12 cellular contexts compared by ENCODE assay signal in the genomic region with DNA sequence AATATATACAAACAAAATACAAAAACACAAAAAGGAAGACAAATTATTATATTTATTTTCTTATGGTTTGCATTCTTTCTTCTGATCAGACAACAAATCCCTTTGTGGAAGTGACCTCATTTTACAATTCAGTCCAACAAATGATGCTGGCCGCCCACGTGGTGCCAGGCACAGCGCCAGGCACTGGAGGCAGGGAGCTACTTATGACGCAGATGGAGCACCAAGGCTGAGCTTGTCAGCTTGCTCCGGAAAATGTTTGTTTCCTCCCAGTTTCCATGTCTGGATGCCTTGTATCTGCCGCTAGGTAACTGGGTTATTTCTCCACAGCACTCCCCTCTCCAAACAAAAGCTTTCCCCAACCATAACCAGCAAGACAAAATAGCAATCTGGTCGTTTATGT. TPM values are rescaled to one million over a fixed set of nuclear protein-coding genes. Genes with fewer than 3 reads are reported as not detected.
DNase-seq lines count a peak whose midpoint lies in the region; ATAC-seq, FAIRE-seq and TF ChIP-seq lines count a peak whose summit lies in the region.
"Had no signal": no experiment of that assay in that cellular context is flagged by ENCODE, and none has a peak within 500 bp of the region (broad histone marks: within the 10 kb centered on the region; RNA-seq: fewer than 3 reads in every experiment).

No MANE protein-coding gene starts in this region.

- WGBS in heart right ventricle, 2 donors = 25% methylated on average over 7 of the region's 7 CpGs
- WGBS in sigmoid colon, 2 donors = 33 to 47% methylated on average over 7 of the region's 7 CpGs

- H3K4me3 ChIP-seq in astrocyte of the cerebellum (ENCODE audit: low read depth, low read length) (no peak overlapping the region), heart right ventricle (peak overlapping the region in 6 of 10 donors; percentile 16 to 39 (median 26)), sigmoid colon (no peak overlapping the region)

- H3K27ac ChIP-seq in heart right ventricle (peak overlapping the region; percentile 10 to 92 (median 82)), sigmoid colon (peak overlapping the region; percentile 28 to 65 (median 60))

- no peak for TF ChIP-seq EP300 in sigmoid colon (IDR thresholded peaks at IDR 0.05)

- H3K4me1 ChIP-seq in heart right ventricle (peaks cover 0 to 47% (median 23%) of the 10 kb centered on the region in 9 donors), sigmoid colon (no peaks in the 10 kb centered on the region)

- no peak for DNase-seq in GM12892 (ENCODE audit: insufficient read length)
- DNase-seq in astrocyte of the cerebellum (ENCODE audit: low read depth) = peak; percentile 24
- DNase-seq in heart right ventricle = peak; percentile 85 to 90
- peak; percentile 92 for DNase-seq in sigmoid colon
- DNase-seq in epidermal melanocyte (ENCODE audit: insufficient read length, low spot score) = no peak
- no peak for DNase-seq in activated effector memory CD4-positive, alpha-beta T cell treated with anti-CD3 and anti-CD28 coated beads, Interleukin-2, amount 50 U/mL, for 16 hours
- DNase-seq: activated CD4-positive, alpha-beta T cell treated with anti-CD3 and anti-CD28 coated beads, Interleukin-2, amount 10 ng/mL, durations not matched to agents 7 days and 5 days; DMS79 treated with DMSO at 0.1 percent for 48 hours; NCI-H748 treated with DMSO at 0.1 percent for 48 hours had no signal

- TF ChIP-seq CTCF in astrocyte of the cerebellum (IDR thresholded peaks at IDR 0.05; ENCODE audit: low read depth, low read length, missing control alignments) (no peak), heart right ventricle (IDR thresholded peaks at IDR 0.05) (peak in 1 of 9 donors; percentile 11), sigmoid colon (IDR thresholded peaks at IDR 0.05) (no peak)

- peak; percentile 76 for FAIRE-seq in GM12892 (lab: Jason Lieb, UNC)
- FAIRE-seq: colon had no signal

- H3K36me3 ChIP-seq in heart right ventricle (no peaks in the 10 kb centered on the region), sigmoid colon (no peaks in the 10 kb centered on the region)

- TF ChIP-seq POLR2A in GM12892 (IDR thresholded peaks at IDR 0.05; ENCODE audit: low read depth, low read length) (no peak), sigmoid colon (IDR thresholded peaks at IDR 0.05) (no peak)

- in situ Hi-C loops in astrocyte of the cerebellum (cut with HindIII; ENCODE audit: low sequenced_read_pairs) = no loop called here

- H3K9me3 ChIP-seq in heart right ventricle (no peaks in the 10 kb centered on the region), sigmoid colon (no peaks in the 10 kb centered on the region)

- intact Hi-C loops in heart right ventricle (cut with DNase I) = no loop called here
- intact Hi-C loops in sigmoid colon (cut with DNase I) = no loop called here

- H3K27me3 ChIP-seq in heart right ventricle (no peaks in the 10 kb centered on the region), sigmoid colon (no peaks in the 10 kb centered on the region)

- ATAC-seq in heart right ventricle (peak; percentile 82 to 96 (median 95)), HG03342 (IDR thresholded peaks at IDR 0.05; ENCODE audit: unreplicated experiment) (no peak), HG02970 (IDR thresholded peaks at IDR 0.05; ENCODE audit: low FRiP score, unreplicated experiment) (no peak)

RNA-seq across cellular contexts. Expression of a gene that starts 30.7 kb away (rescaled TPM):
- not detected for polyA plus RNA-seq in GM12892 (2012; ENCODE audit: missing spikeins)
- total RNA-seq in heart right ventricle (10 to 100 TPM; 44.7 to 97.0 (median 59.2) TPM), sigmoid colon (10 to 100 TPM; 15.9 to 58.7 (median 32.1) TPM)
- polyA plus RNA-seq in heart right ventricle (10 to 100 TPM; 38.8 to 48.0 TPM), sigmoid colon (10 to 100 TPM in 1 of 3 donors, 1 to 10 TPM in 2; 1.8 to 10.2 (median 8.4) TPM)

Comparison
In these comparisons a context has a peak if more than half of its experiments do, and no peak if none do; other contexts are left out.
1. DNase-seq: peak in astrocyte of the cerebellum (single experiment), heart right ventricle (2 of 2) and sigmoid colon (single experiment); none in GM12892 (single experiment), epidermal melanocyte (single experiment) and activated effector memory CD4-positive, alpha-beta T cell treated with anti-CD3 and anti-CD28 coated beads, Interleukin-2, amount 50 U/mL, for 16 hours (single experiment).
2. H3K4me3 ChIP-seq: peak in heart right ventricle (6 of 10); none in astrocyte of the cerebellum (single experiment) and sigmoid colon (0 of 4).
3. ATAC-seq: peak in heart right ventricle (8 of 8); none in HG03342 (single experiment) and HG02970 (single experiment).